19 cellular contexts compared by ENCODE assay signal in the genomic region with DNA sequence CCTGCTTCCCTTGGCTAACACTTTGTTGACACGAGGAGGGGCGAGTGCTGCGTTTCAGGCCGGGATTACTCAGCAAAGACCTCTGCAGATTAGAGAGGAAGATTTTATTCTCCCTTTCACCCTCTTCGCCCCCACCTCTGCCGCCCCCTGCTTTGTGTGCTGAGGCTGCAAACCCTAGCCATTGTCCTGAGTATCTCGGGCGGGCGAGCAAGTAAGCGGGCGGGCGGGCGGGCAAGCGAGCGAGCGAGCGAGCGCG. TPM values are rescaled to one million over a fixed set of nuclear protein-coding genes. Genes with fewer than 3 reads are reported as not detected.
DNase-seq lines count a peak whose midpoint lies in the region; TF ChIP-seq lines count a peak whose summit lies in the region.
"Had no signal": no experiment of that assay in that cellular context is flagged by ENCODE, and none has a peak within 500 bp of the region (broad histone marks: within the 10 kb centered on the region; RNA-seq: fewer than 3 reads in every experiment).

No MANE protein-coding gene starts in this region.

- H3K9me3 Mint-ChIP-seq in Calu3 (ENCODE audit: low read depth, unreplicated experiment): no peaks in the 10 kb centered on the region
- H3K9me3 Mint-ChIP-seq in neural progenitor cell: no peaks in the 10 kb centered on the region
- H3K9me3 Mint-ChIP-seq in activated T-helper 2 cell treated with anti-CD3 and anti-CD28 coated beads, Interferon-gamma antibody, Interleukin-2, Interleukin-4, amounts not matched to agents 10 μg/mL and 5 μg/mL and 100 μg/mL, durations not matched to agents 14 hours and 24 hours and 36 hours: no peaks in the 10 kb centered on the region

- H3K27ac ChIP-seq in HUES64 (ENCODE audit: low read depth, low read length) (no peak overlapping the region), neural progenitor cell (no peak overlapping the region)
- H3K27ac ChIP-seq: uterus had no signal

- H3K9me3 ChIP-seq in HUES64 (ENCODE audit: insufficient read depth, low read depth, low read length): no peaks in the 10 kb centered on the region
- no peaks in the 10 kb centered on the region for H3K9me3 ChIP-seq in neural progenitor cell (ENCODE audit: low read depth)
- H3K9me3 ChIP-seq: gastroesophageal sphincter, uterus had no signal

- H4K20me1 ChIP-seq in neural progenitor cell (ENCODE audit: low read depth): peaks cover 92% of the 10 kb centered on the region

- peak overlapping the region; percentile 73 for H3K4me2 ChIP-seq in neural progenitor cell

- H3K27me3 ChIP-seq in HUES64 (ENCODE audit: insufficient read depth, low read length) (peaks cover 100% of the 10 kb centered on the region), neural progenitor cell (peaks cover 100% of the 10 kb centered on the region)

- H3F3A ChIP-seq in neural progenitor cell (ENCODE audit: low read depth): peaks cover 34% of the 10 kb centered on the region

- peak overlapping the region; percentile 91 for H3K4me3 Mint-ChIP-seq in Calu3 (ENCODE audit: low read depth, unreplicated experiment)
- H3K4me3 Mint-ChIP-seq in neural progenitor cell: peak overlapping the region; percentile 77
- H3K4me3 Mint-ChIP-seq in activated T-helper 2 cell treated with anti-CD3 and anti-CD28 coated beads, Interferon-gamma antibody, Interleukin-2, Interleukin-4, amounts not matched to agents 10 μg/mL and 5 μg/mL and 100 μg/mL, durations not matched to agents 14 hours and 24 hours and 36 hours (ENCODE audit: low read depth): no peak overlapping the region
- H3K4me3 Mint-ChIP-seq: activated naive CD8-positive, alpha-beta T cell had no signal

- H3K4me1 ChIP-seq in HUES64 (ENCODE audit: insufficient read depth, low read length) (peaks cover 76% of the 10 kb centered on the region), neural progenitor cell (peaks cover 29% of the 10 kb centered on the region)
- H3K4me1 ChIP-seq: uterus had no signal

- CTCF ChIA-PET in Calu3 (lab: Charles Lee): no interaction called here

- peak overlapping the region; percentile 49 for H3K4me3 ChIP-seq in HUES64 (ENCODE audit: low read length)
- peak overlapping the region; percentile 39 for H3K4me3 ChIP-seq in neural progenitor cell
- H3K4me3 ChIP-seq: uterus had no signal

- intact Hi-C loops in Calu3 (cut with micrococcal nuclease; ENCODE audit: unreplicated experiment): loop anchor here (10.0 kb wide), 2 partner anchors 266 to 424 kb away; no protein-coding TSS in a partner anchor
- intact Hi-C loops in activated T-helper 2 cell treated with anti-CD3 and anti-CD28 coated beads, Interferon-gamma antibody, Interleukin-2, Interleukin-4, amounts not matched to agents 10 μg/mL and 5 μg/mL and 100 μg/mL, durations not matched to agents 14 hours and 24 hours and 36 hours (cut with micrococcal nuclease): no loop called here

- peaks cover 18% of the 10 kb centered on the region for H3K4me1 Mint-ChIP-seq in Calu3 (ENCODE audit: low read depth, unreplicated experiment)
- peaks cover 7% of the 10 kb centered on the region for H3K4me1 Mint-ChIP-seq in neural progenitor cell
- H3K4me1 Mint-ChIP-seq in activated T-helper 2 cell treated with anti-CD3 and anti-CD28 coated beads, Interferon-gamma antibody, Interleukin-2, Interleukin-4, amounts not matched to agents 10 μg/mL and 5 μg/mL and 100 μg/mL, durations not matched to agents 14 hours and 24 hours and 36 hours (ENCODE audit: low read depth): no peaks in the 10 kb centered on the region

- no peak for DNase-seq in Calu3
- DNase-seq in glomerular visceral epithelial cell (ENCODE audit: extremely low spot score): peak; percentile 27
- DNase-seq in neural progenitor cell (ENCODE audit: low spot score): peak; percentile 76
- DNase-seq in SKM-1 treated with dmso at 0.1 percent for 144 hours (lab: John Stamatoyannopoulos, UW; ENCODE audit: unreplicated experiment): no peak
- no peak for DNase-seq in NCI-H2107 (lab: John Stamatoyannopoulos, UW)
- DNase-seq in SKM-1 (lab: John Stamatoyannopoulos, UW; ENCODE audit: unreplicated experiment): no peak
- DNase-seq in activated T-helper 2 cell treated with anti-CD3 and anti-CD28 coated beads, Interferon-gamma antibody, Interleukin-2, Interleukin-4, amounts not matched to agents 10 μg/mL and 5 μg/mL and 100 μg/mL, durations not matched to agents 14 hours and 24 hours and 36 hours (ENCODE audit: low spot score): no peak
- DNase-seq: activated CD4-positive, alpha-beta T cell treated with anti-CD3 and anti-CD28 coated beads for 48 hours; activated T-cell treated with anti-CD3 and anti-CD28 coated beads for 4 hours; AML-193; kidney glomerular epithelial cell; naive thymus-derived CD8-positive, alpha-beta T cell; NCI-H2081 treated with DMSO at 0.1 percent for 48 hours; NK-92 treated with Interleukin-12 subunit alpha and Interleukin-12 subunit beta, amount 100 ng/mL, for 24 hours; SHP77; uterus had no signal

- TF ChIP-seq CTCF in Calu3 (IDR thresholded peaks at IDR 0.05; ENCODE audit: unreplicated experiment) (no peak), neural progenitor cell (IDR thresholded peaks at IDR 0.05) (peak; percentile 5)

- H3K27me3 Mint-ChIP-seq in Calu3 (ENCODE audit: unreplicated experiment) (no peaks in the 10 kb centered on the region), neural progenitor cell (ENCODE audit: insufficient read depth, low read depth) (peaks cover 84% of the 10 kb centered on the region)
- H3K27me3 Mint-ChIP-seq in activated T-helper 2 cell treated with anti-CD3 and anti-CD28 coated beads, Interferon-gamma antibody, Interleukin-2, Interleukin-4, amounts not matched to agents 10 μg/mL and 5 μg/mL and 100 μg/mL, durations not matched to agents 14 hours and 24 hours and 36 hours (ENCODE audit: low read depth): peaks cover 68% of the 10 kb centered on the region

- no peaks in the 10 kb centered on the region for H3K79me2 ChIP-seq in neural progenitor cell (ENCODE audit: low read depth)

- H3K9ac ChIP-seq in HUES64 (ENCODE audit: low read depth, low read length) (no peak overlapping the region), neural progenitor cell (no peak overlapping the region)

- H2AFZ ChIP-seq in neural progenitor cell (replicated peaks): no peak overlapping the region

- peaks cover 51% of the 10 kb centered on the region for H3K36me3 Mint-ChIP-seq in Calu3 (ENCODE audit: insufficient read depth, unreplicated experiment)
- no peaks in the 10 kb centered on the region for H3K36me3 Mint-ChIP-seq in neural progenitor cell
- H3K36me3 Mint-ChIP-seq in activated T-helper 2 cell treated with anti-CD3 and anti-CD28 coated beads, Interferon-gamma antibody, Interleukin-2, Interleukin-4, amounts not matched to agents 10 μg/mL and 5 μg/mL and 100 μg/mL, durations not matched to agents 14 hours and 24 hours and 36 hours (ENCODE audit: low read depth): no peaks in the 10 kb centered on the region
- H3K36me3 Mint-ChIP-seq: activated naive CD8-positive, alpha-beta T cell had no signal

- BruUV-seq in Calu3 (replicated peaks; lab: Mats Ljungman, UMichigan): no TSS peak

- H3K27ac Mint-ChIP-seq in Calu3 (ENCODE audit: unreplicated experiment) (peak overlapping the region; percentile 89), neural progenitor cell (no peak overlapping the region)
- H3K27ac Mint-ChIP-seq in activated T-helper 2 cell treated with anti-CD3 and anti-CD28 coated beads, Interferon-gamma antibody, Interleukin-2, Interleukin-4, amounts not matched to agents 10 μg/mL and 5 μg/mL and 100 μg/mL, durations not matched to agents 14 hours and 24 hours and 36 hours: no peak overlapping the region
- H3K27ac Mint-ChIP-seq: activated naive CD8-positive, alpha-beta T cell; naive thymus-derived CD8-positive, alpha-beta T cell had no signal

- WGBS in HUES64: under 1% methylated on average over 19 of the region's 19 CpGs

- H3K36me3 ChIP-seq in HUES64 (ENCODE audit: insufficient read depth, low read length) (no peaks in the 10 kb centered on the region), neural progenitor cell (no peaks in the 10 kb centered on the region)
- H3K36me3 ChIP-seq: gastroesophageal sphincter, uterus had no signal

RNA-seq across cellular contexts. Expression of a gene that starts 6.0 kb away (rescaled TPM):
- total RNA-seq in Calu3 (2022): 9.4 and 11.7 TPM in 2 replicates
- 0.90 TPM for polyA plus RNA-seq in HUES64 (2013, experiment 1 of 2)
- polyA plus RNA-seq in HUES64 (2013, experiment 2 of 2): 0.51 TPM
- not detected in 2 replicates for total RNA-seq in neural progenitor cell (ENCODE audit: low replicate concordance)
- total RNA-seq in activated T-helper 2 cell treated with anti-CD3 and anti-CD28 coated beads, Interferon-gamma antibody, Interleukin-2, Interleukin-4, amounts not matched to agents 10 μg/mL and 5 μg/mL and 100 μg/mL, durations not matched to agents 14 hours and 24 hours and 36 hours: not detected in 2 replicates
- total RNA-seq: naive thymus-derived CD8-positive, alpha-beta T cell had no signal
- polyA plus RNA-seq: naive thymus-derived CD8-positive, alpha-beta T cell had no signal

Comparison
In these comparisons a context has a peak if more than half of its experiments do, and no peak if none do; other contexts are left out.
1. DNase-seq: peak in glomerular visceral epithelial cell (single experiment) and neural progenitor cell (single experiment); none in Calu3 (single experiment), SKM-1 treated with dmso at 0.1 percent for 144 hours (single experiment), NCI-H2107 (single experiment), SKM-1 (single experiment) and activated T-helper 2 cell treated with anti-CD3 and anti-CD28 coated beads, Interferon-gamma antibody, Interleukin-2, Interleukin-4, amounts not matched to agents 10 μg/mL and 5 μg/mL and 100 μg/mL, durations not matched to agents 14 hours and 24 hours and 36 hours (single experiment).
2. RNA of a gene that starts 6.0 kb away (total RNA-seq): 9.4 to 11.7 TPM in Calu3; not detected in neural progenitor cell and not detected in activated T-helper 2 cell treated with anti-CD3 and anti-CD28 coated beads, Interferon-gamma antibody, Interleukin-2, Interleukin-4, amounts not matched to agents 10 μg/mL and 5 μg/mL and 100 μg/mL, durations not matched to agents 14 hours and 24 hours and 36 hours; every median in the first group is over 10 times any median in the second.